ENCODE assay signal across 16 cellular contexts in genomic region chr5:151808451-151809169, GRCh38. TPM values are rescaled to one million over a fixed set of nuclear protein-coding genes. Genes with fewer than 3 reads are reported as not detected.
DNase-seq lines count a peak whose midpoint lies in the region; ATAC-seq, FAIRE-seq and TF ChIP-seq lines count a peak whose summit lies in the region.
"Had no signal": no experiment of that assay in that cellular context is flagged by ENCODE, and none has a peak within 500 bp of the region (broad histone marks: within the 10 kb centered on the region; RNA-seq: fewer than 3 reads in every experiment).

No MANE protein-coding gene starts in this region.

- in situ Hi-C loops in GM12878 (cut with MboI): no loop called here

- TF ChIP-seq RAD21 in GM12878 (IDR thresholded peaks at IDR 0.05; ENCODE audit: insufficient read depth, low read depth, low read length): no peak

- POLR2A ChIA-PET in CD4-positive, alpha-beta T cell (lab: Charles Lee): interaction anchor here (1.6 kb wide), 1 partner anchor 37 kb away, joined by 4 read pairs; the partner anchor contains the start of gene G3BP1
- POLR2A ChIA-PET in CD8-positive, alpha-beta memory T cell (lab: Charles Lee): no interaction called here
- POLR2A ChIA-PET in GM12878 (lab: Charles Lee): no interaction called here
- POLR2A ChIA-PET in activated CD8-positive, alpha-beta T cell treated with anti-CD3 and anti-CD28 coated beads, Interleukin-2, amount 10 ng/mL, durations not matched to agents 7 days and 5 days (lab: Charles Lee): no interaction called here

- no peaks in the 10 kb centered on the region for H3K27me3 Mint-ChIP-seq in CD4-positive, alpha-beta T cell
- peaks cover 0 to 1% of the 10 kb centered on the region in 2 donors for H3K27me3 Mint-ChIP-seq in CD8-positive, alpha-beta memory T cell
- H3K27me3 Mint-ChIP-seq in activated CD8-positive, alpha-beta T cell treated with anti-CD3 and anti-CD28 coated beads, Interleukin-2, amount 10 ng/mL, durations not matched to agents 7 days and 5 days (ENCODE audit: low read depth): no peaks in the 10 kb centered on the region

- H3K27ac ChIP-seq in CD4-positive, alpha-beta T cell (ENCODE audit: low read depth, low read length): no peak overlapping the region
- no peak overlapping the region for H3K27ac ChIP-seq in CD8-positive, alpha-beta memory T cell (ENCODE audit: low read depth, low read length)
- H3K27ac ChIP-seq in GM12878 (ENCODE audit: control insufficient read depth, insufficient read depth) (no peak overlapping the region), mesenchymal stem cell (ENCODE audit: low read length, poor library complexity, severe bottlenecking) (no peak overlapping the region)
- H3K27ac ChIP-seq: PC-9 had no signal

- no peak overlapping the region for H3K4ac ChIP-seq in mesenchymal stem cell (ENCODE audit: low read depth in 1 of 2, low read length in 2 of 2)

- no peak overlapping the region for H3K4me3 Mint-ChIP-seq in CD4-positive, alpha-beta T cell
- no peak overlapping the region for H3K4me3 Mint-ChIP-seq in CD8-positive, alpha-beta memory T cell
- H3K4me3 Mint-ChIP-seq in activated CD8-positive, alpha-beta T cell treated with anti-CD3 and anti-CD28 coated beads, Interleukin-2, amount 10 ng/mL, durations not matched to agents 7 days and 5 days: no peak overlapping the region
- H3K4me3 Mint-ChIP-seq: H9 had no signal

- H3K27me3 ChIP-seq in CD4-positive, alpha-beta T cell (ENCODE audit: control insufficient read depth, insufficient read depth, low read length): no peaks in the 10 kb centered on the region
- H3K27me3 ChIP-seq in CD8-positive, alpha-beta memory T cell (ENCODE audit: insufficient read depth, low read length, poor library complexity, severe bottlenecking): no peaks in the 10 kb centered on the region
- H3K27me3 ChIP-seq in GM12878 (replicated peaks in 1 of 2; ENCODE audit: control insufficient read depth in 2 of 2, insufficient read depth in 2 of 2, low read length in 1 of 2): no peaks in the 10 kb centered on the region
- no peaks in the 10 kb centered on the region for H3K27me3 ChIP-seq in mesenchymal stem cell (ENCODE audit: control insufficient read depth in 1 of 2, insufficient read depth in 1 of 2, low read length in 2 of 2)

- no peak overlapping the region for H3K4me2 ChIP-seq in GM12878 (ENCODE audit: control insufficient read depth, insufficient read depth)
- H3K4me2 ChIP-seq in mesenchymal stem cell (ENCODE audit: low read length, poor library complexity, severe bottlenecking): no peak overlapping the region
- H3K4me2 ChIP-seq: PC-9 had no signal

- RAD21 ChIA-PET in GM12878 (lab: Charles Lee; ENCODE audit: unreplicated experiment): no interaction called here

- H3K27ac Mint-ChIP-seq in CD4-positive, alpha-beta T cell: peak overlapping the region; percentile 10
- peak overlapping the region in 6 of 8 donors; percentile 26 to 75 (median 44) for H3K27ac Mint-ChIP-seq in CD8-positive, alpha-beta memory T cell
- H3K27ac Mint-ChIP-seq in activated CD8-positive, alpha-beta T cell treated with anti-CD3 and anti-CD28 coated beads, Interleukin-2, amount 10 ng/mL, durations not matched to agents 7 days and 5 days: no peak overlapping the region
- H3K27ac Mint-ChIP-seq: H9 had no signal

- no peak overlapping the region for H3K9ac ChIP-seq in GM12878 (ENCODE audit: control insufficient read depth, insufficient read depth, low read length)
- peak overlapping the region; percentile 25 for H3K9ac ChIP-seq in mesenchymal stem cell (ENCODE audit: low read length)

- no peak for ATAC-seq in CD4-positive, alpha-beta T cell (ENCODE audit: poor library complexity)
- no peak for ATAC-seq in GM12878
- ATAC-seq in activated CD8-positive, alpha-beta T cell treated with anti-CD3 and anti-CD28 coated beads, Interleukin-2, amount 10 ng/mL, durations not matched to agents 7 days and 5 days: no peak

- FAIRE-seq in GM12878 (lab: Jason Lieb, UNC): no peak
- FAIRE-seq in GM12892 (lab: Jason Lieb, UNC): no peak

- DNase-seq in CD4-positive, alpha-beta T cell: no peak
- no peak for DNase-seq in CD8-positive, alpha-beta memory T cell
- no peak for DNase-seq in GM12878 (ENCODE audit: low read depth, low spot score)
- no peak for DNase-seq in mesenchymal stem cell
- DNase-seq in kidney tubule cell (ENCODE audit: low spot score): no peak
- no peak for DNase-seq in GM12892 (ENCODE audit: insufficient read length)
- no peak for DNase-seq in activated CD8-positive, alpha-beta T cell treated with anti-CD3 and anti-CD28 coated beads, Interleukin-2, amount 10 ng/mL, durations not matched to agents 7 days and 5 days
- DNase-seq: C1 segment of cervical spinal cord, Caco-2, H9, IMR-90, NCI-H1417, NCI-H1930, NCI-H2171 treated with DMSO at 0.1 percent for 48 hours, NCI-H774, PC-9 had no signal

- H3K9me3 ChIP-seq in CD4-positive, alpha-beta T cell (ENCODE audit: control insufficient read depth, low read length): no peaks in the 10 kb centered on the region
- H3K9me3 ChIP-seq in CD8-positive, alpha-beta memory T cell (ENCODE audit: low read length): no peaks in the 10 kb centered on the region
- no peaks in the 10 kb centered on the region for H3K9me3 ChIP-seq in GM12878 (replicated peaks; ENCODE audit: control insufficient read depth, insufficient read depth, low read length)
- no peaks in the 10 kb centered on the region for H3K9me3 ChIP-seq in mesenchymal stem cell (ENCODE audit: control insufficient read depth, low read length)
- H3K9me3 ChIP-seq: Caco-2 had no signal

- no peak for TF ChIP-seq EP300 in GM12878 (IDR thresholded peaks at IDR 0.05; ENCODE audit: borderline replicate concordance in 1 of 2, control insufficient read depth in 1 of 2, low read depth in 2 of 2, low read length in 2 of 2)

- peaks cover 36% of the 10 kb centered on the region for H3K36me3 ChIP-seq in CD8-positive, alpha-beta memory T cell (ENCODE audit: insufficient read depth, low read length)
- peaks cover 7 to 30% of the 10 kb centered on the region in 2 experiments for H3K36me3 ChIP-seq in GM12878 (ENCODE audit: control insufficient read depth in 2 of 2, insufficient read depth in 2 of 2, low read length in 1 of 2)
- peaks cover 7 to 66% of the 10 kb centered on the region in 2 experiments for H3K36me3 ChIP-seq in mesenchymal stem cell (ENCODE audit: control insufficient read depth in 1 of 2, insufficient read depth in 2 of 2, low read depth in 1 of 2, low read length in 2 of 2)

- BruUV-seq in GM12878 (replicated peaks; lab: Mats Ljungman, UMichigan): TSS peak; percentile 0

- H3K4me1 Mint-ChIP-seq in CD4-positive, alpha-beta T cell (ENCODE audit: low read depth): peaks cover 15% of the 10 kb centered on the region
- H3K4me1 Mint-ChIP-seq in CD8-positive, alpha-beta memory T cell: peaks cover 9 to 54% (median 37%) of the 10 kb centered on the region in 3 donors
- peaks cover 2% of the 10 kb centered on the region for H3K4me1 Mint-ChIP-seq in activated CD8-positive, alpha-beta T cell treated with anti-CD3 and anti-CD28 coated beads, Interleukin-2, amount 10 ng/mL, durations not matched to agents 7 days and 5 days (ENCODE audit: low read depth)
- H3K4me1 Mint-ChIP-seq: H9 had no signal

- H3K9me3 Mint-ChIP-seq in CD4-positive, alpha-beta T cell: no peaks in the 10 kb centered on the region
- no peaks in the 10 kb centered on the region for H3K9me3 Mint-ChIP-seq in CD8-positive, alpha-beta memory T cell
- peaks cover 4% of the 10 kb centered on the region for H3K9me3 Mint-ChIP-seq in activated CD8-positive, alpha-beta T cell treated with anti-CD3 and anti-CD28 coated beads, Interleukin-2, amount 10 ng/mL, durations not matched to agents 7 days and 5 days (ENCODE audit: insufficient read depth)
- H3K9me3 Mint-ChIP-seq: H9 had no signal

- no peaks in the 10 kb centered on the region for H3K4me1 ChIP-seq in CD8-positive, alpha-beta memory T cell (ENCODE audit: insufficient read depth, low read length)
- H3K4me1 ChIP-seq in GM12878 (ENCODE audit: control insufficient read depth, insufficient read depth, low read length): no peaks in the 10 kb centered on the region
- peaks cover 4% of the 10 kb centered on the region for H3K4me1 ChIP-seq in mesenchymal stem cell (ENCODE audit: control insufficient read depth, insufficient read depth, low read depth, low read length)

- H2AK5ac ChIP-seq in mesenchymal stem cell (ENCODE audit: low read length, severe bottlenecking): no peak overlapping the region

- no peak for TF ChIP-seq CTCF in CD4-positive, alpha-beta T cell (IDR thresholded peaks at IDR 0.05)
- no peak for TF ChIP-seq CTCF in GM12878 (IDR thresholded peaks at IDR 0.05 in 2 of 3, conservative IDR thresholded peaks at IDR 0.05 in 1 of 3; ENCODE audit: control insufficient read depth in 2 of 3, extremely low read depth in 1 of 3, insufficient read depth in 1 of 3, low read depth in 3 of 3, low read length in 3 of 3)

- H4K20me1 ChIP-seq in GM12878 (ENCODE audit: control insufficient read depth, insufficient read depth): no peaks in the 10 kb centered on the region; the same call in 1 of the 2 replicates

- no peak overlapping the region for H3K4me3 ChIP-seq in CD8-positive, alpha-beta memory T cell (ENCODE audit: low read length)
- no peak overlapping the region for H3K4me3 ChIP-seq in GM12878
- H3K4me3 ChIP-seq in mesenchymal stem cell (ENCODE audit: insufficient read depth in 1 of 2, low read depth in 1 of 2, low read length in 2 of 2): no peak overlapping the region
- H3K4me3 ChIP-seq: PC-9 had no signal

- intact Hi-C loops in CD4-positive, alpha-beta T cell (cut with DNase I, micrococcal nuclease): no loop called here
- intact Hi-C loops in GM12878 (cut with micrococcal nuclease; ENCODE audit: unreplicated experiment): no loop called here

- H3K79me2 ChIP-seq in GM12878 (ENCODE audit: control insufficient read depth, insufficient read depth, low read length): no peaks in the 10 kb centered on the region

- no peak overlapping the region for H4K8ac ChIP-seq in mesenchymal stem cell (ENCODE audit: low read length)

- no peak overlapping the region for H2BK120ac ChIP-seq in mesenchymal stem cell (ENCODE audit: low read depth, low read length)

- CTCF ChIA-PET in CD4-positive, alpha-beta T cell (lab: Charles Lee): no interaction called here
- CTCF ChIA-PET in CD8-positive, alpha-beta memory T cell (lab: Charles Lee): no interaction called here
- CTCF ChIA-PET in GM12878 (lab: Yijun Ruan, JAX): interaction anchor here (2.0 kb wide), 1 partner anchor 16 kb away, joined by 4 read pairs; no protein-coding TSS in a partner anchor
- CTCF ChIA-PET in activated CD8-positive, alpha-beta T cell treated with anti-CD3 and anti-CD28 coated beads, Interleukin-2, amount 10 ng/mL, durations not matched to agents 7 days and 5 days (lab: Charles Lee): no interaction called here

- no peak overlapping the region for H3K23ac ChIP-seq in mesenchymal stem cell (ENCODE audit: low read length in 2 of 2)

- H3K79me1 ChIP-seq in mesenchymal stem cell (replicated peaks; ENCODE audit: low read length, poor library complexity, severe bottlenecking): peaks cover 20% of the 10 kb centered on the region

- no peak overlapping the region for H2BK5ac ChIP-seq in mesenchymal stem cell (ENCODE audit: low read depth, low read length, poor library complexity, severe bottlenecking)

- TF ChIP-seq POLR2A in GM12878 (IDR thresholded peaks at IDR 0.05; ENCODE audit: low read depth, low read length) (no peak), GM12892 (IDR thresholded peaks at IDR 0.05; ENCODE audit: low read depth, low read length) (no peak)

- H3K36me3 Mint-ChIP-seq in CD4-positive, alpha-beta T cell (ENCODE audit: low read depth): peaks cover 100% of the 10 kb centered on the region
- H3K36me3 Mint-ChIP-seq in CD8-positive, alpha-beta memory T cell: peaks cover 12 to 89% (median 32%) of the 10 kb centered on the region in 3 donors
- peaks cover 84% of the 10 kb centered on the region for H3K36me3 Mint-ChIP-seq in activated CD8-positive, alpha-beta T cell treated with anti-CD3 and anti-CD28 coated beads, Interleukin-2, amount 10 ng/mL, durations not matched to agents 7 days and 5 days (ENCODE audit: low read depth)

- no peak overlapping the region for H4K91ac ChIP-seq in mesenchymal stem cell (ENCODE audit: low read length)

- no peak overlapping the region for H2AFZ ChIP-seq in GM12878 (ENCODE audit: control insufficient read depth, low read depth, low read length)
- H2AFZ ChIP-seq in mesenchymal stem cell (ENCODE audit: low read depth, low read length): no peak overlapping the region
- H2AFZ ChIP-seq: PC-9 had no signal

- 98% methylated on average over 4 of the region's 4 CpGs for WGBS in GM12878 (ENCODE audit: insufficient coverage, insufficient replicate concordance, low lambda C conversion rate, missing lambda C conversion rate)
- WGBS in mesenchymal stem cell: 100% methylated on average over 3 of the region's 4 CpGs

- no peak overlapping the region for H3K14ac ChIP-seq in mesenchymal stem cell (ENCODE audit: low read length in 2 of 2)

- H2BK12ac ChIP-seq in mesenchymal stem cell (ENCODE audit: low read length in 2 of 2): no peak overlapping the region

- SMC1A ChIA-PET in GM12878 (lab: Charles Lee; ENCODE audit: uncharacterized antibody, unreplicated experiment): interaction anchor here (1.0 to 2.0 kb wide), 2 partner anchors 9 to 34 kb away, joined by 3 to 12 read pairs; no protein-coding TSS in a partner anchor

- H2BK15ac ChIP-seq in mesenchymal stem cell (ENCODE audit: low read depth, poor library complexity, severe bottlenecking): no peak overlapping the region

- no peak overlapping the region for H3K18ac ChIP-seq in mesenchymal stem cell (ENCODE audit: low read depth in 1 of 2, low read length in 2 of 2)

RNA-seq across cellular contexts. Expression of gene G3BP1, which starts 36.9 kb away (rescaled TPM):
- 10 to 100 TPM; 82.3 to 83.9 TPM for total RNA-seq in CD4-positive, alpha-beta T cell
- total RNA-seq in CD8-positive, alpha-beta memory T cell: 100 to 1,000 TPM; 371 to 377 TPM
- 142 TPM for polyA plus RNA-seq in CD8-positive, alpha-beta memory T cell
- 192 and 198 TPM in 2 replicates for total RNA-seq in GM12878 (2013; cell fraction: nucleolus; rRNA removed)
- total RNA-seq in GM12878 (2014; rRNA removed) (137 and 148 TPM in 2 replicates), GM12878 (2014; rRNA removed; fragmentation: Illumina TruSeq; extraction: Trizol) (182 and 190 TPM in 2 replicates), GM12878 (2021) (255 and 269 TPM in 2 replicates)
- 39.6 TPM for polyA plus RNA-seq in GM12878 (2011; ENCODE audit: low read depth)
- polyA plus RNA-seq in GM12878 (2011; rRNA removed) (113 and 119 TPM in 2 replicates), GM12878 (2014; fragmentation: Illumina TruSeq; extraction: Trizol) (158 TPM in 2 replicates), GM12878 (2014; fragmentation: Nextera tagmentation; extraction: Ambion mirVana) (10 to 100 TPM; 49.7 to 52.7 TPM), GM12878 (2014; rRNA removed) (86.7 and 87.0 TPM in 2 replicates), GM12878 (2016; fragmentation: Nextera tagmentation; extraction: Ambion mirVana) (100 to 1,000 TPM; 416 to 438 TPM)
- polyA plus RNA-seq in GM12878 (2011; cell fraction: cytosol; rRNA removed): 57.4 and 66.1 TPM in 2 replicates
- polyA plus RNA-seq in GM12878 (2011; cell fraction: nucleus; rRNA removed): 40.4 and 54.9 TPM in 2 replicates
- 70.4 and 72.8 TPM in 2 replicates for polyA plus RNA-seq in GM12878 (2012)
- 140 and 194 TPM in 2 replicates for polyA minus RNA-seq in GM12878 (2011; rRNA and poly(A)+ RNA removed)
- polyA minus RNA-seq in GM12878 (2011; cell fraction: cytosol; rRNA and poly(A)+ RNA removed): 67.5 and 113 TPM in 2 replicates
- 80.6 and 162 TPM in 2 replicates for polyA minus RNA-seq in GM12878 (2011; cell fraction: nucleus; rRNA and poly(A)+ RNA removed)
- polyA plus RNA-seq in mesenchymal stem cell (2013, experiment 1 of 2): 50.3 TPM
- 51.5 TPM for polyA plus RNA-seq in mesenchymal stem cell (2013, experiment 2 of 2)
- polyA plus RNA-seq in GM12892 (2012; ENCODE audit: missing spikeins): 110 TPM
- total RNA-seq in activated CD8-positive, alpha-beta T cell treated with anti-CD3 and anti-CD28 coated beads, Interleukin-2, amount 10 ng/mL, durations not matched to agents 7 days and 5 days: 100 to 1,000 TPM; 193 to 213 TPM

RNA-seq across cellular contexts. Expression of gene ATOX1, which starts 50.2 kb away (rescaled TPM):
- 10 to 100 TPM; 11.2 to 13.3 TPM for total RNA-seq in CD4-positive, alpha-beta T cell
- total RNA-seq in CD8-positive, alpha-beta memory T cell: 100 to 1,000 TPM in 1 of 2 experiments, 10 to 100 TPM in 1; 91.0 to 103 TPM
- polyA plus RNA-seq in CD8-positive, alpha-beta memory T cell: 67.7 TPM
- 94.2 and 105 TPM in 2 replicates for total RNA-seq in GM12878 (2013; cell fraction: nucleolus; rRNA removed)
- 136 and 139 TPM in 2 replicates for total RNA-seq in GM12878 (2014; rRNA removed)
- 130 and 139 TPM in 2 replicates for total RNA-seq in GM12878 (2014; rRNA removed; fragmentation: Illumina TruSeq; extraction: Trizol)
- 140 and 158 TPM in 2 replicates for total RNA-seq in GM12878 (2021)
- polyA plus RNA-seq in GM12878 (2011; ENCODE audit: low read depth): 89.5 TPM
- 94.4 and 161 TPM in 2 replicates for polyA plus RNA-seq in GM12878 (2011; rRNA removed)
- 375 and 451 TPM in 2 replicates for polyA plus RNA-seq in GM12878 (2011; cell fraction: cytosol; rRNA removed)
- 134 and 141 TPM in 2 replicates for polyA plus RNA-seq in GM12878 (2011; cell fraction: nucleus; rRNA removed)
- 153 and 189 TPM in 2 replicates for polyA plus RNA-seq in GM12878 (2012)
- polyA plus RNA-seq in GM12878 (2014; fragmentation: Illumina TruSeq; extraction: Trizol): 138 and 231 TPM in 2 replicates
- 100 to 1,000 TPM; 576 to 642 TPM for polyA plus RNA-seq in GM12878 (2014; fragmentation: Nextera tagmentation; extraction: Ambion mirVana)
- 237 and 259 TPM in 2 replicates for polyA plus RNA-seq in GM12878 (2014; rRNA removed)
- polyA plus RNA-seq in GM12878 (2016; fragmentation: Nextera tagmentation; extraction: Ambion mirVana): 100 to 1,000 TPM; 377 to 419 TPM
- polyA minus RNA-seq in GM12878 (2011; rRNA and poly(A)+ RNA removed): 179 and 269 TPM in 2 replicates
- polyA minus RNA-seq in GM12878 (2011; cell fraction: cytosol; rRNA and poly(A)+ RNA removed): 52.4 and 56.0 TPM in 2 replicates
- polyA minus RNA-seq in GM12878 (2011; cell fraction: nucleus; rRNA and poly(A)+ RNA removed): 54.5 and 83.6 TPM in 2 replicates
- polyA plus RNA-seq in mesenchymal stem cell (2013, experiment 1 of 2): 310 TPM
- 311 TPM for polyA plus RNA-seq in mesenchymal stem cell (2013, experiment 2 of 2)
- polyA plus RNA-seq in GM12892 (2012; ENCODE audit: missing spikeins): 130 TPM
- total RNA-seq in activated CD8-positive, alpha-beta T cell treated with anti-CD3 and anti-CD28 coated beads, Interleukin-2, amount 10 ng/mL, durations not matched to agents 7 days and 5 days: 10 to 100 TPM; 45.2 to 46.6 TPM
